Comparison of ENCODE assay signal across 24 cellular contexts in genomic region chr9:130743644-130744043, GRCh38. TPM values are rescaled to one million over a fixed set of nuclear protein-coding genes. Genes with fewer than 3 reads are reported as not detected.
DNase-seq lines count a peak whose midpoint lies in the region; ATAC-seq, FAIRE-seq and TF ChIP-seq lines count a peak whose summit lies in the region.
"Had no signal": no experiment of that assay in that cellular context is flagged by ENCODE, and none has a peak within 500 bp of the region (broad histone marks: within the 10 kb centered on the region; RNA-seq: fewer than 3 reads in every experiment).

No MANE protein-coding gene starts in this region.

- H3K36me3 Mint-ChIP-seq in H9 (ENCODE audit: insufficient read depth in 1 of 3, low read depth in 3 of 3) = peaks cover 0 to 5% (median 4%) of the 10 kb centered on the region in 3 experiments; a peak in 3 of 7 replicates
- 0 out of 2 replicates have a peak, but pooled peaks cover 3% of the 10 kb centered on the region for H3K36me3 Mint-ChIP-seq in WTC11
- H3K36me3 Mint-ChIP-seq in endodermal cell (ENCODE audit: low read depth) = peaks cover 8% of the 10 kb centered on the region
- H3K36me3 Mint-ChIP-seq in nephron progenitor cell (ENCODE audit: low read depth) = peaks cover 14% of the 10 kb centered on the region

- no peaks in the 10 kb centered on the region for H3K36me3 ChIP-seq in endodermal cell (ENCODE audit: control insufficient read depth, insufficient read depth, low read length)

- H3K4me3 Mint-ChIP-seq in H9 (no peak overlapping the region; a peak in 1 of 5 replicates), WTC11 (no peak overlapping the region), endodermal cell (no peak overlapping the region), nephron progenitor cell (no peak overlapping the region)
- H3K4me3 Mint-ChIP-seq: B cell; CD4-positive, CD25-positive, alpha-beta regulatory T cell; CD8-positive, alpha-beta T cell had no signal

- no peak overlapping the region for H3K14ac ChIP-seq in H9 (ENCODE audit: insufficient read depth, low read length)

- no CpG with 5 or more reads among the region's 4 CpGs for whole genome bisulfite sequencing in H9 (ENCODE audit: extremely low coverage, insufficient read length, low lambda C conversion rate)
- WGBS in endodermal cell (ENCODE audit: insufficient coverage in 1 of 2, insufficient read length in 1 of 2), 2 experiments = 98 to 100% methylated on average over 2 to 4 of the region's 4 CpGs

- H3K56ac ChIP-seq in H9 (ENCODE audit: insufficient read length, low read depth, low read length) = no peak overlapping the region

- H4K20me1 ChIP-seq in H9 (ENCODE audit: control insufficient read depth, insufficient read depth, insufficient read length) = no peaks in the 10 kb centered on the region

- no peak overlapping the region for H2AK5ac ChIP-seq in H9 (ENCODE audit: insufficient read length, low read length)

- H3K4me2 ChIP-seq in H9 (ENCODE audit: insufficient read depth, insufficient read length, low read length) = no peak overlapping the region
- H3K4me2 ChIP-seq: BLaER1 had no signal

- no peak overlapping the region for H2BK20ac ChIP-seq in H9 (ENCODE audit: low read depth, low read length, poor library complexity, severe bottlenecking)

- H3K27me3 Mint-ChIP-seq in H9 (ENCODE audit: low read depth) (no peaks in the 10 kb centered on the region), WTC11 (ENCODE audit: low read depth) (no peaks in the 10 kb centered on the region), endodermal cell (ENCODE audit: insufficient read depth) (no peaks in the 10 kb centered on the region), nephron progenitor cell (ENCODE audit: low read depth, poor library complexity) (no peaks in the 10 kb centered on the region)
- H3K27me3 Mint-ChIP-seq: B cell; CD4-positive, CD25-positive, alpha-beta regulatory T cell had no signal

- no peak overlapping the region for H3K23ac ChIP-seq in H9 (ENCODE audit: insufficient read length, low read depth, low read length)

- H3K27ac Mint-ChIP-seq in H9 (peak overlapping the region in 2 of 3 experiments; percentile 30 to 41; a peak in 3 of 7 replicates), WTC11 (peak overlapping the region; percentile 67; the same call in 1 of the 2 replicates), endodermal cell (peak overlapping the region; percentile 65), nephron progenitor cell (peak overlapping the region; percentile 95)
- H3K27ac Mint-ChIP-seq: B cell; CD4-positive, CD25-positive, alpha-beta regulatory T cell; CD8-positive, alpha-beta T cell had no signal

- H2AFZ ChIP-seq in H9 (ENCODE audit: low read length) = no peak overlapping the region

- no peaks in the 10 kb centered on the region for H3K9me3 ChIP-seq in H9 (ENCODE audit: control insufficient read depth, low read depth, low read length)
- H3K9me3 ChIP-seq in endodermal cell (ENCODE audit: control insufficient read depth, low read length) = no peaks in the 10 kb centered on the region
- H3K9me3 ChIP-seq: Caco-2 had no signal

- no peak overlapping the region for H3K18ac ChIP-seq in H9 (ENCODE audit: insufficient read length, low read depth, low read length)

- no peak overlapping the region for H4K8ac ChIP-seq in H9 (replicated peaks; ENCODE audit: insufficient read length, low read depth, low read length)

- peaks cover 2% of the 10 kb centered on the region; the same call in 1 of the 2 replicates for H3K79me2 ChIP-seq in H9 (ENCODE audit: insufficient read depth, low read length)

- H2BK12ac ChIP-seq in H9 (ENCODE audit: insufficient read length, low read depth, low read length) = no peak overlapping the region

- ATAC-seq in WTC11 = no peak
- ATAC-seq in HG02938 (IDR thresholded peaks at IDR 0.05; ENCODE audit: unreplicated experiment) = no peak
- ATAC-seq: CD8-positive, alpha-beta T cell; GM12878; HCT116 had no signal

- no peak overlapping the region for H4K5ac ChIP-seq in H9 (ENCODE audit: insufficient read length, low read depth, low read length)

- H3K9me3 Mint-ChIP-seq in H9 (no peaks in the 10 kb centered on the region; a peak in 2 of 5 replicates), WTC11 (peaks cover 11% of the 10 kb centered on the region), endodermal cell (no peaks in the 10 kb centered on the region), nephron progenitor cell (no peaks in the 10 kb centered on the region)
- H3K9me3 Mint-ChIP-seq: CD8-positive, alpha-beta T cell had no signal

- DNase-seq in H9 (no peak), WTC11 (ENCODE audit: low spot score) (no peak), endodermal cell (no peak), nephron progenitor cell (no peak), DMS 273 (lab: John Stamatoyannopoulos, UW; ENCODE audit: unreplicated experiment) (no peak), NCI-H446 (lab: John Stamatoyannopoulos, UW) (no peak), GM19239 (ENCODE audit: insufficient read length, low spot score) (no peak)
- DNase-seq: Caco-2; CD4-positive, CD25-positive, alpha-beta regulatory T cell; CD8-positive, alpha-beta T cell; DMS 273 treated with DMSO at 0.1 percent for 48 hours; DMS79; EL; GDM1; GOT3; H7 had no signal

- no peak overlapping the region for H4K91ac ChIP-seq in H9 (ENCODE audit: insufficient read length, low read depth, low read length)

- H3T11ph ChIP-seq in H9 (ENCODE audit: low read length) = no peak overlapping the region

- H3K9ac ChIP-seq in H9 (ENCODE audit: extremely low read depth, insufficient read length, low read length) = no peak overlapping the region
- H3K9ac ChIP-seq in endodermal cell (ENCODE audit: extremely low read depth, low read length, poor library complexity, severe bottlenecking) = no peak overlapping the region
- H3K9ac ChIP-seq: BLaER1 had no signal

- no peaks in the 10 kb centered on the region for H3K27me3 ChIP-seq in H9 (ENCODE audit: insufficient read depth, low read length)
- no peaks in the 10 kb centered on the region for H3K27me3 ChIP-seq in endodermal cell (ENCODE audit: control insufficient read depth, insufficient read depth, low read length, poor library complexity, severe bottlenecking)
- H3K27me3 ChIP-seq: BLaER1 had no signal

- CTCF ChIA-PET in WTC11 (lab: Charles Lee) = no interaction called here

- TF ChIP-seq CTCF in H9 (conservative IDR thresholded peaks at IDR 0.05) (no peak), WTC11 (IDR thresholded peaks at IDR 0.05) (no peak), endodermal cell (conservative IDR thresholded peaks at IDR 0.05) (no peak), nephron progenitor cell (IDR thresholded peaks at IDR 0.05) (no peak)

- H3K79me1 ChIP-seq in H9 (ENCODE audit: insufficient read depth, low read depth, low read length, poor library complexity, severe bottlenecking) = no peaks in the 10 kb centered on the region

- peaks cover 2% of the 10 kb centered on the region; the same call in 1 of the 2 replicates for H3K4me1 ChIP-seq in H9 (ENCODE audit: insufficient read depth, low read length)
- no peaks in the 10 kb centered on the region for H3K4me1 ChIP-seq in endodermal cell (ENCODE audit: control insufficient read depth, insufficient read depth, low read length)
- H3K4me1 ChIP-seq: Caco-2 had no signal

- POLR2A ChIA-PET in WTC11 (lab: Charles Lee) = no interaction called here

- H2BK5ac ChIP-seq in H9 (ENCODE audit: insufficient read length, low read length) = no peak overlapping the region

- no peak for FAIRE-seq in GM19239 (lab: Jason Lieb, UNC)
- FAIRE-seq: A204.1, GM12878 had no signal

- no peak overlapping the region for H2BK120ac ChIP-seq in H9 (ENCODE audit: low read depth, low read length, poor library complexity, severe bottlenecking)

- no peak overlapping the region for H3K27ac ChIP-seq in H9 (ENCODE audit: insufficient read length, low read depth, low read length)
- H3K27ac ChIP-seq in endodermal cell (ENCODE audit: low read depth, low read length) = no peak overlapping the region
- H3K27ac ChIP-seq: 22Rv1, BLaER1, C4-2B had no signal

- H2BK15ac ChIP-seq in H9 (ENCODE audit: low read depth, low read length) = no peak overlapping the region

- no peaks in the 10 kb centered on the region for H3K23me2 ChIP-seq in H9 (ENCODE audit: insufficient read length, low read depth, low read length, poor library complexity, severe bottlenecking)

- H3K4ac ChIP-seq in H9 (ENCODE audit: low read depth, low read length) = no peak overlapping the region

- no peak overlapping the region for H3K4me3 ChIP-seq in endodermal cell (ENCODE audit: low read length)
- H3K4me3 ChIP-seq: BLaER1, GM12878 had no signal

- peaks cover 22 to 25% of the 10 kb centered on the region in 2 experiments for H3K4me1 Mint-ChIP-seq in H9
- peaks cover 35% of the 10 kb centered on the region for H3K4me1 Mint-ChIP-seq in WTC11
- no peaks in the 10 kb centered on the region for H3K4me1 Mint-ChIP-seq in endodermal cell
- peaks cover 7% of the 10 kb centered on the region for H3K4me1 Mint-ChIP-seq in nephron progenitor cell

TF ChIP-seq in WTC11, 78 proteins besides CTCF, POLR2A, EP300 and RAD21 (continues in another document):
- TF ChIP-seq STAT6 (CRISPR knock-in tag; conservative IDR thresholded peaks at IDR 0.05; ENCODE audit: low read depth) (no peak), SMAD4 (CRISPR knock-in tag; IDR thresholded peaks at IDR 0.05) (no peak), GABPB1 (CRISPR knock-in tag; IDR thresholded peaks at IDR 0.05) (no peak), SP1 (CRISPR knock-in tag; conservative IDR thresholded peaks at IDR 0.05) (no peak), OVOL2 (CRISPR knock-in tag; IDR thresholded peaks at IDR 0.05; ENCODE audit: borderline replicate concordance) (no peak), MXD4 (CRISPR knock-in tag; IDR thresholded peaks at IDR 0.05; ENCODE audit: borderline replicate concordance) (no peak), CBFB (CRISPR knock-in tag; IDR thresholded peaks at IDR 0.05; ENCODE audit: low read depth) (no peak)

RNA-seq across cellular contexts. Expression of gene EXOSC2, which starts 50.1 kb away (rescaled TPM):
- total RNA-seq in H9 (2021) = 92.0 and 94.5 TPM in 2 replicates
- 76.1 to 80.3 TPM (median 79.2 TPM) in 3 replicates for total RNA-seq in WTC11 (2021)
- 10 to 100 TPM; 47.8 to 74.0 TPM for total RNA-seq in endodermal cell
- 37.7 TPM for polyA plus RNA-seq in endodermal cell (2013, experiment 1 of 2)
- polyA plus RNA-seq in endodermal cell (2013, experiment 2 of 2) = 37.3 TPM

Comparison
In these comparisons a context has a peak if more than half of its experiments do, and no peak if none do; other contexts are left out.
1. H3K27ac Mint-ChIP-seq: peak in every context shown above with its lines; median percentile 95 in nephron progenitor cell; 67 in WTC11; 65 in endodermal cell; 36 in H9.